In genomic region chr15:99426431-99427105, GRCh38 we compare ENCODE assay signal across 15 cellular contexts.
DNase-seq lines count a peak whose midpoint lies in the region; ATAC-seq and TF ChIP-seq lines count a peak whose summit lies in the region.
"Had no signal": no experiment of that assay in that cellular context is flagged by ENCODE, and none has a peak within 500 bp of the region (broad histone marks: within the 10 kb centered on the region; RNA-seq: fewer than 3 reads in every experiment).

No MANE protein-coding gene starts in this region.

- 93% methylated on average over 26 of the region's 26 CpGs for WGBS in esophagus muscularis mucosa

- no peak overlapping the region for H3K4me3 ChIP-seq in esophagus muscularis mucosa
- H3K4me3 ChIP-seq in vagina, result no peak overlapping the region
- H3K4me3 ChIP-seq: pancreas had no signal

- H3K36me3 ChIP-seq in esophagus muscularis mucosa (no peaks in the 10 kb centered on the region), vagina (no peaks in the 10 kb centered on the region)
- H3K36me3 ChIP-seq: pancreas had no signal

- DNase-seq in Right ventricle myocardium superior (peak; percentile 31), left cardiac atrium (no peak), esophagus muscularis mucosa (ENCODE audit: extremely low spot score) (no peak), osteocyte (ENCODE audit: extremely low spot score, unreplicated experiment) (no peak), vagina (ENCODE audit: extremely low spot score in 2 of 2) (no peak), HuH-7 (ENCODE audit: low spot score) (no peak)
- no peak for DNase-seq in stimulated activated CD4-positive, alpha-beta T cell treated with anti-CD3 and anti-CD28 coated beads, Interleukin-2, amount 100 ng/mL, for 48 hours
- DNase-seq: activated gamma-delta T cell, C1 segment of cervical spinal cord, hypothalamus, NCI-H1930, NCI-H82, SIG-M5 had no signal

- peak overlapping the region; percentile 53 to 78 (median 65) for H3K27ac ChIP-seq in esophagus muscularis mucosa (replicated peaks in 1 of 4)
- peak overlapping the region; percentile 78 for H3K27ac ChIP-seq in vagina

- no peaks in the 10 kb centered on the region for H3K36me3 Mint-ChIP-seq in osteocyte (ENCODE audit: unreplicated experiment)

- H3K4me3 Mint-ChIP-seq in osteocyte (ENCODE audit: unreplicated experiment), result no peak overlapping the region

- TF ChIP-seq EP300 in esophagus muscularis mucosa (IDR thresholded peaks at IDR 0.05), result no peak

- H3K4me1 Mint-ChIP-seq in osteocyte (ENCODE audit: unreplicated experiment), result peaks cover 34% of the 10 kb centered on the region

- ATAC-seq in Right ventricle myocardium superior (ENCODE audit: poor library complexity) (no peak), left cardiac atrium (no peak), HG03095 (IDR thresholded peaks at IDR 0.05; ENCODE audit: unreplicated experiment) (no peak)

- no peaks in the 10 kb centered on the region for H3K9me3 ChIP-seq in esophagus muscularis mucosa
- no peaks in the 10 kb centered on the region for H3K9me3 ChIP-seq in vagina
- H3K9me3 ChIP-seq: pancreas had no signal

- H3K27me3 ChIP-seq in esophagus muscularis mucosa (no peaks in the 10 kb centered on the region), vagina (no peaks in the 10 kb centered on the region)
- H3K27me3 ChIP-seq: pancreas had no signal

- peaks cover 23 to 27% (median 27%) of the 10 kb centered on the region in 4 donors for H3K4me1 ChIP-seq in esophagus muscularis mucosa
- H3K4me1 ChIP-seq in vagina, result peaks cover 23% of the 10 kb centered on the region
- H3K4me1 ChIP-seq: pancreas had no signal

- intact Hi-C loops in Right ventricle myocardium superior (cut with DNase I), result loop anchor here (10.0 kb wide), 1 partner anchor 278 kb away; no protein-coding TSS in a partner anchor
- intact Hi-C loops in left cardiac atrium (cut with DNase I), result no loop called here
- intact Hi-C loops in esophagus muscularis mucosa (cut with DNase I), result no loop called here
- intact Hi-C loops in vagina (cut with DNase I), result no loop called here

- H3K9me3 Mint-ChIP-seq in osteocyte (ENCODE audit: unreplicated experiment), result no peaks in the 10 kb centered on the region

- H3K27me3 Mint-ChIP-seq in osteocyte (ENCODE audit: unreplicated experiment), result no peaks in the 10 kb centered on the region

- H3K27ac Mint-ChIP-seq in osteocyte (ENCODE audit: unreplicated experiment), result peak overlapping the region; percentile 74

- TF ChIP-seq POLR2A in esophagus muscularis mucosa (IDR thresholded peaks at IDR 0.05; ENCODE audit: low read depth) (no peak), vagina (IDR thresholded peaks at IDR 0.05) (no peak)

- TF ChIP-seq CTCF in esophagus muscularis mucosa (IDR thresholded peaks at IDR 0.05) (no peak), osteocyte (IDR thresholded peaks at IDR 0.05) (no peak), vagina (IDR thresholded peaks at IDR 0.05) (no peak)
